ENCODE assay signal across 25 cellular contexts in the genomic region with DNA sequence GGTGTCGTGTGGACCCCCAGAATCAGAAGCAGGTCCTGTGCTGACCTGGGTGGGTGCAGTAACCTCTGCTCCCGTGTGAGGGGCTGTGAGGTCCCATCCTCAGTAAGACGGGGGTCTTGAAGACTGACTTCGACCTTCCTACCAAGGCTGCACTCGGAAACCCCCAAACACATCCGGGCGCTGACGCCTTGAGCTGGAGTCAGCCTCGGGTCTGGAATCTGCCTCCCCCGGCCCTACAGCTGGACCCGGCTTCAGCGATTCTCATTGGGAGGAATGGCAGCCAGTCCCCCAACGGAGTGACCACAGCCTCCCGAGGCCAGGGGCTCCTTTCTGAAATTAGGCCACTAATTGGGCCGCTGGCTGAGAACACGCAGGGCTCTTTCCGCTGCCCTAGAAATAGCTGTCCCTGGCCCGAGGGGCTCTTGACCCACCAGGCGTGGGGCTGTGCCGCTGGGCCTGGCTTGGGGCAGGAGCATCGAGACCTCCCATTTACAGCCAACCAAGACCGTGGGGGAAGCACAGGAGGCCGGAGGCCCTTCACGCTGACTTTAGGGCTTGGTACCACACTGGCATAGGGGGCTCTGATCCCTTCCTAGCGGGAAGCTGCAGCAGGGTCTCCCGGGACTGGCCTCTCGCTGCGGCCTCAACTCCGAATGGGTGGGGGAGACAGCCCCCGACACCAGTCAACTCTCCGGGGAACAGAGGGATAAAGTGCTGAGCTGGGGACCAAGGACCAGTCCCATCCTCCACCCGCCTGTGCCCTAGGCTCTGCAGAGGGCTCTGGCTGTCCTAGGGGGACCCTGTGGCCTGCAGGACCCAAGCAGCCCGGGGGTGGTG. TPM values are rescaled to one million over a fixed set of nuclear protein-coding genes. Genes with fewer than 3 reads are reported as not detected.
"Had no signal": no experiment of that assay in that cellular context is flagged by ENCODE, and none has a peak within 500 bp of the region (broad histone marks: within the 10 kb centered on the region; RNA-seq: fewer than 3 reads in every experiment).

No MANE protein-coding gene starts in this region.

- H3K36me3 ChIP-seq: esophagus squamous epithelium, ovary, right lobe of liver, tibial nerve had no signal

- H3K4me3 Mint-ChIP-seq: dendritic cell treated with granulocyte-macrophage colony-stimulating factor and Interleukin-4, amounts not matched to agents 40 ng/mL and 50 ng/mL, for 4 days; naive thymus-derived CD4-positive, alpha-beta T cell; stimulated activated effector memory CD8-positive, alpha-beta T cell treated with anti-CD3 and anti-CD28 coated beads, Interleukin-12 subunit alpha, Interleukin-12 subunit beta, amount 100 ng/mL, for 72 hours; stimulated activated naive CD8-positive, alpha-beta T cell treated with anti-CD3 and anti-CD28 coated beads, Interleukin-15, Interleukin-2, amounts not matched to agents 100 ng/mL and 50 ng/mL, for 24 hours had no signal

- H3K27me3 ChIP-seq: right lobe of liver had no signal

- H3K9me3 ChIP-seq: esophagus squamous epithelium, right lobe of liver, tibial nerve had no signal

- DNase-seq: cerebellar nuclear complex; esophagus squamous epithelium; foreskin fibroblast; kidney; left cardiac atrium; left ventricle myocardium superior; mesendoderm; naive thymus-derived CD4-positive, alpha-beta T cell; nucleus accumbens; ovary; right lobe of liver; stimulated activated CD4-positive, alpha-beta T cell treated with anti-CD3 and anti-CD28 coated beads, Interleukin-4, amount 100 ng/mL, for 1 hour; stimulated activated CD8-positive, alpha-beta memory T cell treated with anti-CD3 and anti-CD28 coated beads, Interleukin-4, amount 100 ng/mL, for 48 hours had no signal

- FAIRE-seq: colon, kidney had no signal

- ATAC-seq: left cardiac atrium; left ventricle myocardium superior; naive thymus-derived CD4-positive, alpha-beta T cell; right lobe of liver; stimulated activated effector memory CD8-positive, alpha-beta T cell treated with anti-CD3 and anti-CD28 coated beads, Interleukin-12 subunit alpha, Interleukin-12 subunit beta, amount 100 ng/mL, for 72 hours had no signal

- H3K27me3 Mint-ChIP-seq: stimulated activated naive CD8-positive, alpha-beta T cell treated with anti-CD3 and anti-CD28 coated beads, Interleukin-15, Interleukin-2, amounts not matched to agents 100 ng/mL and 50 ng/mL, for 24 hours had no signal

- H3K4me3 ChIP-seq: esophagus squamous epithelium, lung, ovary, right lobe of liver, tibial nerve had no signal

- H3K9me3 Mint-ChIP-seq: dendritic cell treated with granulocyte-macrophage colony-stimulating factor and Interleukin-4, amounts not matched to agents 40 ng/mL and 50 ng/mL, for 4 days; naive thymus-derived CD4-positive, alpha-beta T cell; stimulated activated effector memory CD8-positive, alpha-beta T cell treated with anti-CD3 and anti-CD28 coated beads, Interleukin-12 subunit alpha, Interleukin-12 subunit beta, amount 100 ng/mL, for 72 hours; stimulated activated naive CD8-positive, alpha-beta T cell treated with anti-CD3 and anti-CD28 coated beads, Interleukin-15, Interleukin-2, amounts not matched to agents 100 ng/mL and 50 ng/mL, for 24 hours had no signal

- H3K27ac ChIP-seq: esophagus squamous epithelium, ovary, right lobe of liver, tibial nerve had no signal

RNA-seq across cellular contexts. Expression of a gene that starts 2.6 kb away (rescaled TPM):
- total RNA-seq: epithelial cell of proximal tubule; esophagus squamous epithelium; kidney; left cardiac atrium; left ventricle myocardium superior; lung; mononuclear cell; naive thymus-derived CD4-positive, alpha-beta T cell; ovary; progenitor cell of endocrine pancreas; renal cortical epithelial cell; right lobe of liver; temporal lobe; tibial nerve had no signal
- polyA plus RNA-seq: lung; naive thymus-derived CD4-positive, alpha-beta T cell; neural cell; ovary had no signal

RNA-seq across cellular contexts. Expression of a gene that starts 42.6 kb away (rescaled TPM):
- total RNA-seq: temporal lobe had no signal
- polyA plus RNA-seq: naive thymus-derived CD4-positive, alpha-beta T cell had no signal
